12 cellular contexts compared by ENCODE assay signal in the genomic region with DNA sequence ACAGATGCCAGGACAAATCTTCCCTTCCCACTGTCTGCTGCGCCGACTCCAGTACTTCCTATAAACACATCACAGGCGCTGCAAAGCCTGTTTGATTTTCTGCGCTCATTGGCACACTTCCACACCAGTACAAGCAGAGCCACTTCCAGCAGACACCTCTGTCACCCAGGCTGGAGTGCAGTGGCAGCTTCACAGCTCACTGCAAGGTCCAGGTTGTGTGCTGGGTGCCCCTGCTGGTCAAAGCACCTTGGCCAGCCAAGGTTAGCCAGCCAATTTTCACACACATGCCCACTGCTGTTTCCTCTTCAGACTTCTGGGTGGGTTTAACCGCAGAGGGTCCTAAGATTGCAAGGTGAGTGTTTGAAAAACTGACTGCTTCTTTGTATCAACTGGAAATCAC. TPM values are rescaled to one million over a fixed set of nuclear protein-coding genes. Genes with fewer than 3 reads are reported as not detected.
DNase-seq lines count a peak whose midpoint lies in the region; ATAC-seq and TF ChIP-seq lines count a peak whose summit lies in the region.
"Had no signal": no experiment of that assay in that cellular context is flagged by ENCODE, and none has a peak within 500 bp of the region (broad histone marks: within the 10 kb centered on the region; RNA-seq: fewer than 3 reads in every experiment).

No MANE protein-coding gene starts in this region.

- no peaks in the 10 kb centered on the region for H3K36me3 Mint-ChIP-seq in type B pancreatic cell
- H3K36me3 Mint-ChIP-seq: immature natural killer cell had no signal

- intact Hi-C loops in Panc1 (cut with micrococcal nuclease; ENCODE audit: unreplicated experiment), result no loop called here

- H3K9me3 ChIP-seq in Panc1 (ENCODE audit: control insufficient read depth, insufficient read depth, low read depth, low read length), result no peaks in the 10 kb centered on the region

- H3K27ac Mint-ChIP-seq in type B pancreatic cell, result no peak overlapping the region
- H3K27ac Mint-ChIP-seq: activated T-cell treated with anti-CD3 and anti-CD28 coated beads, Interleukin-2, amount 50 U/mL, for 72 hours; immature natural killer cell; T-helper 2 cell treated with Interferon-gamma antibody and Interleukin-4, amounts not matched to agents 5 μg/mL and 100 μg/mL, for 36 hours had no signal

- H3K4me1 Mint-ChIP-seq in type B pancreatic cell (ENCODE audit: unreplicated experiment), result peaks cover 30% of the 10 kb centered on the region

- H3K27me3 Mint-ChIP-seq in type B pancreatic cell, result peaks cover 3% of the 10 kb centered on the region

- no peaks in the 10 kb centered on the region for H3K36me3 ChIP-seq in Panc1 (ENCODE audit: control insufficient read depth, insufficient read depth, low read length)

- TF ChIP-seq CTCF in Panc1 (IDR thresholded peaks at IDR 0.05) (no peak; the same call in 1 of the 2 replicates), type B pancreatic cell (conservative IDR thresholded peaks at IDR 0.05) (no peak)

- peak overlapping the region; percentile 88 for H3K27ac ChIP-seq in Panc1 (ENCODE audit: low read length)

- CTCF ChIA-PET in Panc1 (lab: Charles Lee), result no interaction called here

- DNase-seq in COLO668 (lab: John Stamatoyannopoulos, UW; ENCODE audit: unreplicated experiment) (peak; percentile 22), Panc1 (ENCODE audit: low read depth, low spot score) (no peak), kidney tubule cell (ENCODE audit: low spot score) (peak; percentile 7), iPS-NIHi11 (ENCODE audit: low spot score) (no peak), type B pancreatic cell (ENCODE audit: extremely low spot score, unreplicated experiment) (no peak)
- DNase-seq in stimulated activated CD4-positive, alpha-beta T cell treated with anti-CD3 and anti-CD28 coated beads, Interleukin-4, amount 100 ng/mL, for 24 hours, result no peak
- DNase-seq: activated CD4-positive, alpha-beta T cell treated with anti-CD3 and anti-CD28 coated beads, Interleukin-2, amount 50 U/mL, for 4 hours; activated T-cell treated with anti-CD3 and anti-CD28 coated beads, Interleukin-2, amount 50 U/mL, for 72 hours; immature natural killer cell; midbrain had no signal

- H3K9me3 Mint-ChIP-seq in type B pancreatic cell, result no peaks in the 10 kb centered on the region
- H3K9me3 Mint-ChIP-seq: activated T-cell treated with anti-CD3 and anti-CD28 coated beads, Interleukin-2, amount 50 U/mL, for 72 hours; immature natural killer cell; T-helper 2 cell treated with Interferon-gamma antibody and Interleukin-4, amounts not matched to agents 5 μg/mL and 100 μg/mL, for 36 hours had no signal

- H3K4me3 Mint-ChIP-seq in type B pancreatic cell, result no peak overlapping the region
- H3K4me3 Mint-ChIP-seq: activated T-cell treated with anti-CD3 and anti-CD28 coated beads, Interleukin-2, amount 50 U/mL, for 72 hours; immature natural killer cell; T-helper 2 cell treated with Interferon-gamma antibody and Interleukin-4, amounts not matched to agents 5 μg/mL and 100 μg/mL, for 36 hours had no signal

- POLR2A ChIA-PET in Panc1 (lab: Charles Lee), result no interaction called here

- no peak overlapping the region for H3K4me3 ChIP-seq in Panc1 (ENCODE audit: low read depth in 2 of 2, low read length in 2 of 2)

- no TSS peak for BruUV-seq in Panc1 (replicated peaks; lab: Mats Ljungman, UMichigan)

- no peaks in the 10 kb centered on the region for H3K27me3 ChIP-seq in Panc1 (ENCODE audit: control insufficient read depth, insufficient read depth, low read length)

- in situ Hi-C loops in Panc1 (cut with HindIII; ENCODE audit: low pct_unique_long_range_greater_than_20kb, low sequenced_read_pairs), result no loop called here

- H3K4me1 ChIP-seq in Panc1 (ENCODE audit: control insufficient read depth, insufficient read depth, low read length), result peaks cover 39% of the 10 kb centered on the region

- no peak for ATAC-seq in Panc1
- ATAC-seq: activated T-cell treated with anti-CD3 and anti-CD28 coated beads, Interleukin-2, amount 50 U/mL, for 72 hours; Right ventricle myocardium inferior had no signal

RNA-seq across cellular contexts. Expression of a gene that starts 4.9 kb away (rescaled TPM):
- total RNA-seq in Panc1 (2021; ENCODE audit: unreplicated experiment), result 24.1 TPM
- polyA plus RNA-seq in Panc1 (2012; ENCODE audit: insufficient read length), result 21.0 TPM
- 8.0 and 9.6 TPM in 2 replicates for total RNA-seq in type B pancreatic cell (ENCODE audit: low replicate concordance)
- polyA plus RNA-seq: immature natural killer cell had no signal

RNA-seq across cellular contexts. Expression of a gene that starts 5.1 kb away (rescaled TPM):
- total RNA-seq in Panc1 (2021; ENCODE audit: unreplicated experiment), result 15.9 TPM
- polyA plus RNA-seq in Panc1 (2012; ENCODE audit: insufficient read length), result 10.6 TPM
- 10.5 and 10.8 TPM in 2 replicates for total RNA-seq in type B pancreatic cell (ENCODE audit: low replicate concordance)

RNA-seq across cellular contexts. Expression of a gene that starts 40.7 kb away (rescaled TPM):
- 26.2 TPM for total RNA-seq in Panc1 (2021; ENCODE audit: unreplicated experiment)
- polyA plus RNA-seq in Panc1 (2012; ENCODE audit: insufficient read length), result 20.2 TPM
- 40.1 and 46.7 TPM in 2 replicates for total RNA-seq in type B pancreatic cell (ENCODE audit: low replicate concordance)

RNA-seq across cellular contexts. Expression of a gene that starts 50.4 kb away (rescaled TPM):
- total RNA-seq in Panc1 (2021; ENCODE audit: unreplicated experiment), result 16.3 TPM
- polyA plus RNA-seq in Panc1 (2012; ENCODE audit: insufficient read length), result 19.9 TPM
- 46.8 and 47.1 TPM in 2 replicates for total RNA-seq in type B pancreatic cell (ENCODE audit: low replicate concordance)

Comparison
In these comparisons a context has a peak if more than half of its experiments do, and no peak if none do; other contexts are left out.
1. DNase-seq: peak in COLO668 (single experiment) and kidney tubule cell (single experiment); none in Panc1 (single experiment), iPS-NIHi11 (single experiment), type B pancreatic cell (single experiment) and stimulated activated CD4-positive, alpha-beta T cell treated with anti-CD3 and anti-CD28 coated beads, Interleukin-4, amount 100 ng/mL, for 24 hours (single experiment).